18 cellular contexts compared by ENCODE assay signal in the genomic region with DNA sequence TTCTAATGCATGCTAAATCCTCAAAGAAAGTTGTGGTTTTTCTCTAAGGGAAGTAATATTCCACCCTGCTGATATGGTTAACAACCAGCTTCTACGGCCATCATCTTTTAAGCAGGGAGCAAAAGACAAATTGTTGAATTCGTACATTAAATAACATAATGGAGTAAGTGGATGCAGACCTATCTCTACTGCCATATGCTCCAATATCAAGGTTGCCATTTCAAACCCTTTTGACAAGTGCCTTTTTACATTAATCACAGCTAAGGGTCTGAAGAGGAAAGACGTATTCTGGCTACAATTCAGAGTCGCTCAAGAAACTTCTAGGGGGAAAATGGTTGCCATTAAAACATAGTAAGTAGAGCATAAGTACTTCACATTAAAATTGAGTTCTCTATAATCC.
"Had no signal": no experiment of that assay in that cellular context is flagged by ENCODE, and none has a peak within 500 bp of the region (broad histone marks: within the 10 kb centered on the region; RNA-seq: fewer than 3 reads in every experiment).

No MANE protein-coding gene starts in this region.

- H3K27ac Mint-ChIP-seq: activated naive CD8-positive, alpha-beta T cell; progenitor cell of endocrine pancreas; T-helper 17 cell had no signal

- H3K9me3 Mint-ChIP-seq: nephron had no signal

- H3K27ac ChIP-seq: body of pancreas, colonic mucosa, upper lobe of left lung had no signal

- H3K4me3 ChIP-seq: body of pancreas, colonic mucosa, skin epidermis, upper lobe of left lung had no signal

- H3K9me3 ChIP-seq: body of pancreas, colonic mucosa, upper lobe of left lung had no signal

- H3K27me3 ChIP-seq: body of pancreas, colonic mucosa, upper lobe of left lung had no signal

- H3K36me3 ChIP-seq: colonic mucosa, upper lobe of left lung had no signal

- H3K27me3 Mint-ChIP-seq: activated naive CD8-positive, alpha-beta T cell; progenitor cell of endocrine pancreas; T-helper 17 cell had no signal

- H3K4me3 Mint-ChIP-seq: activated naive CD8-positive, alpha-beta T cell; nephron; T-helper 17 cell had no signal

- H3K4me1 ChIP-seq: body of pancreas, colonic mucosa had no signal

- DNase-seq: activated CD4-positive, alpha-beta T cell treated with anti-CD3 and anti-CD28 coated beads, Interleukin-2, amount 50 U/mL, for 1 hour; activated CD4-positive, CD25-positive, alpha-beta regulatory T cell; activated CD8-positive, alpha-beta memory T cell treated with anti-CD3 and anti-CD28 coated beads for 24 hours; activated gamma-delta T cell treated with Interleukin-2 at 50 U/mL for 16 hours; body of pancreas; central memory CD4-positive, alpha-beta T cell; colonic mucosa; hypothalamus; right cardiac atrium; stimulated activated CD4-positive, alpha-beta T cell treated with anti-CD3 and anti-CD28 coated beads, Interleukin-4, amount 100 ng/mL, for 4 hours; stimulated activated CD8-positive, alpha-beta memory T cell treated with anti-CD3 and anti-CD28 coated beads, Interleukin-4, amount 100 ng/mL, for 48 hours; stimulated activated naive CD8-positive, alpha-beta T cell treated with anti-CD3 and anti-CD28 coated beads, Interleukin-15, Interleukin-2, amounts not matched to agents 100 U/mL and 50 U/mL, for 24 hours; T-helper 17 cell; upper lobe of left lung had no signal
